In genomic region chr2:226692521-226693126, GRCh38 we compare ENCODE assay signal across 14 cellular contexts.
DNase-seq lines count a peak whose midpoint lies in the region; ATAC-seq, FAIRE-seq and TF ChIP-seq lines count a peak whose summit lies in the region.
"Had no signal": no experiment of that assay in that cellular context is flagged by ENCODE, and none has a peak within 500 bp of the region (broad histone marks: within the 10 kb centered on the region; RNA-seq: fewer than 3 reads in every experiment).

No MANE protein-coding gene starts in this region.

- RAD21 ChIA-PET in HCT116 (lab: Charles Lee; ENCODE audit: low non-redundant PET in 1 of 2, low total read pairs in 2 of 2, uncharacterized antibody in 2 of 2, unreplicated experiment in 2 of 2): no interaction called here

- CTCF ChIA-PET in HCT116 (lab: Charles Lee): no interaction called here

- H4K20me1 ChIP-seq in HCT116 (ENCODE audit: insufficient read depth): no peaks in the 10 kb centered on the region
- H4K20me1 ChIP-seq in Loucy (ENCODE audit: insufficient read depth, low read length, poor library complexity, severe bottlenecking): no peaks in the 10 kb centered on the region

- no peak for TF ChIP-seq POLR2A in HCT116 (IDR thresholded peaks at IDR 0.05; ENCODE audit: borderline replicate concordance, extremely low read depth, insufficient read depth, insufficient read length)

- H3K4me2 ChIP-seq in HCT116 (ENCODE audit: low read length) (no peak overlapping the region), Loucy (ENCODE audit: low read depth, low read length, poor library complexity, severe bottlenecking) (peak overlapping the region; percentile 62)
- H3K4me2 ChIP-seq: A549 had no signal

- H3K9me2 ChIP-seq in HCT116 (ENCODE audit: insufficient read depth): no peaks in the 10 kb centered on the region
- no peaks in the 10 kb centered on the region for H3K9me2 ChIP-seq in Loucy (replicated peaks; ENCODE audit: low read depth, low read length)

- no peaks in the 10 kb centered on the region for H3K27me3 ChIP-seq in HCT116 (ENCODE audit: insufficient read depth, low read length)
- no peaks in the 10 kb centered on the region for H3K27me3 ChIP-seq in Loucy (ENCODE audit: insufficient read depth, low read length, poor library complexity, severe bottlenecking)
- H3K27me3 ChIP-seq in foreskin keratinocyte: no peaks in the 10 kb centered on the region

- no TSS peak for BruUV-seq in HCT116 (replicated peaks; lab: Mats Ljungman, UMichigan)

- no peaks in the 10 kb centered on the region for H3K79me2 ChIP-seq in HCT116 (ENCODE audit: insufficient read depth, low read length)
- H3K79me2 ChIP-seq in Loucy (ENCODE audit: insufficient read depth, low read length): no peaks in the 10 kb centered on the region

- DNase-seq in HCT116 (ENCODE audit: low read depth, low spot score) (no peak), foreskin keratinocyte (peak; percentile 53 to 75), urothelium cell line (ENCODE audit: low spot score) (no peak)
- DNase-seq: BE2C; Caco-2; CD8-positive, alpha-beta memory T cell; DMS53; GOT3 had no signal

- no peaks in the 10 kb centered on the region for H3K9me3 ChIP-seq in HCT116 (ENCODE audit: control insufficient read depth in 1 of 2, insufficient read depth in 1 of 2, low read depth in 1 of 2, low read length in 2 of 2)
- no peaks in the 10 kb centered on the region for H3K9me3 ChIP-seq in Loucy (ENCODE audit: insufficient read depth, low read depth, low read length)
- H3K9me3 ChIP-seq: A549, BE2C, Caco-2, HAP-1 had no signal

- H3K36me3 ChIP-seq in HCT116 (ENCODE audit: control insufficient read depth in 1 of 2, insufficient read depth in 2 of 2, low read length in 2 of 2) (no peaks in the 10 kb centered on the region), Loucy (ENCODE audit: insufficient read depth, low read length) (no peaks in the 10 kb centered on the region)
- H3K36me3 ChIP-seq: BE2C, HAP-1 had no signal

- intact Hi-C loops in HCT116 (cut with micrococcal nuclease): no loop called here

- peak; percentile 52 for FAIRE-seq in urothelium cell line (lab: Jason Lieb, UNC)
- FAIRE-seq: A549 had no signal

- no peak for ATAC-seq in HCT116
- ATAC-seq in foreskin keratinocyte: peak; percentile 65
- no peak for ATAC-seq in HG03439 (IDR thresholded peaks at IDR 0.05; ENCODE audit: unreplicated experiment)
- ATAC-seq in GM19397 (IDR thresholded peaks at IDR 0.05; ENCODE audit: unreplicated experiment): no peak
- ATAC-seq in HG03432 (IDR thresholded peaks at IDR 0.05; ENCODE audit: unreplicated experiment): no peak
- ATAC-seq: A549 had no signal

- peaks cover 15% of the 10 kb centered on the region for H3F3A ChIP-seq in Loucy (ENCODE audit: low read depth)

- no peak overlapping the region for H3K4me3 ChIP-seq in HCT116 (replicated peaks in 1 of 2; ENCODE audit: low read depth in 1 of 2, low read length in 2 of 2)
- peak overlapping the region; percentile 15 for H3K4me3 ChIP-seq in Loucy (ENCODE audit: low read length, poor library complexity, severe bottlenecking)
- H3K4me3 ChIP-seq: A549, HAP-1 had no signal

- TF ChIP-seq CTCF in HCT116 (IDR thresholded peaks at IDR 0.05 in 2 of 3, conservative IDR thresholded peaks at IDR 0.05 in 1 of 3; ENCODE audit: borderline replicate concordance in 1 of 3, insufficient read depth in 1 of 3, low read depth in 2 of 3, low read length in 2 of 3): no peak
- no peak for TF ChIP-seq CTCF in Loucy (conservative IDR thresholded peaks at IDR 0.05; ENCODE audit: low read length)
- TF ChIP-seq CTCF in foreskin keratinocyte (conservative IDR thresholded peaks at IDR 0.05): no peak

- no peak overlapping the region for H3K27ac ChIP-seq in HCT116 (ENCODE audit: low read depth, low read length)
- H3K27ac ChIP-seq in foreskin keratinocyte: no peak overlapping the region
- H3K27ac ChIP-seq: A549 had no signal

- H3K9ac ChIP-seq in HCT116 (ENCODE audit: low read length) (no peak overlapping the region), Loucy (ENCODE audit: low read depth, low read length, poor library complexity, severe bottlenecking) (peak overlapping the region; percentile 26)

- H3K4me1 ChIP-seq in HCT116 (ENCODE audit: control insufficient read depth in 1 of 2, insufficient read depth in 2 of 2, low read length in 2 of 2) (peaks cover 33 to 35% of the 10 kb centered on the region in 2 experiments), Loucy (ENCODE audit: insufficient read depth, low read length, poor library complexity, severe bottlenecking) (peaks cover 36% of the 10 kb centered on the region), foreskin keratinocyte (peaks cover 6% of the 10 kb centered on the region)
- H3K4me1 ChIP-seq: A549, BE2C, Caco-2 had no signal

- no peak for TF ChIP-seq RAD21 in HCT116 (IDR thresholded peaks at IDR 0.05; ENCODE audit: low read depth)

- POLR2A ChIA-PET in HCT116 (lab: Charles Lee): interaction anchor here (1.3 to 2.3 kb wide), 2 partner anchors 9 kb away, joined by 3 to 5 read pairs; no protein-coding TSS in a partner anchor

- H2AFZ ChIP-seq in HCT116 (ENCODE audit: low read depth, low read length, poor library complexity, severe bottlenecking) (no peak overlapping the region), Loucy (ENCODE audit: low read length) (no peak overlapping the region)

TF ChIP-seq in HCT116, 20 proteins besides CTCF, POLR2A, EP300 and RAD21:
- no peak for TF ChIP-seq REST (IDR thresholded peaks at IDR 0.05; ENCODE audit: low read depth)
- peak; percentile 72; the same call in 1 of the 2 replicates for TF ChIP-seq CBX3 (IDR thresholded peaks at IDR 0.05; ENCODE audit: low read depth)

Comparison
In these comparisons a context has a peak if more than half of its experiments do, and no peak if none do; other contexts are left out.
1. DNase-seq: peak in foreskin keratinocyte (2 of 2); none in HCT116 (single experiment) and urothelium cell line (single experiment).